Comparison of ENCODE assay signal across 8 cellular contexts in genomic region chr6:24583463-24584389, GRCh38.
A peak's percentile ranks its signal among the peaks of the same experiment; 100 is the strongest.
DNase-seq lines count a peak whose midpoint lies in the region; ATAC-seq and TF ChIP-seq lines count a peak whose summit lies in the region.

No MANE protein-coding gene starts in this region.

- H4K20me1 ChIP-seq in Loucy (ENCODE audit: insufficient read depth, low read length, poor library complexity, severe bottlenecking): no peaks in the 10 kb centered on the region
- H4K20me1 ChIP-seq in osteoblast (ENCODE audit: insufficient read depth, low read length): no peaks in the 10 kb centered on the region

- H3K9me3 ChIP-seq in Loucy (ENCODE audit: insufficient read depth, low read depth, low read length) (no peaks in the 10 kb centered on the region), osteoblast (ENCODE audit: low read depth, low read length) (no peaks in the 10 kb centered on the region), thyroid gland (no peaks in the 10 kb centered on the region)

- no peaks in the 10 kb centered on the region for H3F3A ChIP-seq in Loucy (ENCODE audit: low read depth)

- intact Hi-C loops in thyroid gland (cut with DNase I): loop anchor here (5.0 kb wide), 3 partner anchors 114 to 489 kb away; no protein-coding TSS in a partner anchor

- H2AFZ ChIP-seq in Loucy (ENCODE audit: low read length) (peak overlapping the region; percentile 85), osteoblast (ENCODE audit: low read length) (peak overlapping the region; percentile 4)

- no peaks in the 10 kb centered on the region for H3K9me2 ChIP-seq in Loucy (replicated peaks; ENCODE audit: low read depth, low read length)

- H3K27ac Mint-ChIP-seq in activated T-helper 17 cell treated with anti-CD3 and anti-CD28 coated beads, Interleukin-2, amount 50 U/mL, for 72 hours: no peak overlapping the region

- ATAC-seq in GM21390 (IDR thresholded peaks at IDR 0.05; ENCODE audit: unreplicated experiment) (peak; percentile 75), foreskin keratinocyte (peak; percentile 71)
- ATAC-seq in activated T-helper 17 cell treated with anti-CD3 and anti-CD28 coated beads, Interleukin-2, amount 50 U/mL, for 72 hours (replicated peaks): peak; percentile 75

- H3K4me1 Mint-ChIP-seq in activated T-helper 17 cell treated with anti-CD3 and anti-CD28 coated beads, Interleukin-2, amount 50 U/mL, for 72 hours: no peaks in the 10 kb centered on the region

- H3K36me3 Mint-ChIP-seq in activated T-helper 17 cell treated with anti-CD3 and anti-CD28 coated beads, Interleukin-2, amount 50 U/mL, for 72 hours (ENCODE audit: low read depth): no peaks in the 10 kb centered on the region

- no peaks in the 10 kb centered on the region for H3K79me2 ChIP-seq in Loucy (ENCODE audit: insufficient read depth, low read length)
- H3K79me2 ChIP-seq in osteoblast (ENCODE audit: insufficient read depth, low read length): no peaks in the 10 kb centered on the region

- H3K4me3 ChIP-seq in Loucy (ENCODE audit: low read length, poor library complexity, severe bottlenecking) (peak overlapping the region; percentile 36), osteoblast (ENCODE audit: insufficient read depth, low read length) (no peak overlapping the region), thyroid gland (replicated peaks in 1 of 3) (no peak overlapping the region)

- H3K36me3 ChIP-seq in Loucy (ENCODE audit: insufficient read depth, low read length): no peaks in the 10 kb centered on the region
- H3K36me3 ChIP-seq in osteoblast (ENCODE audit: insufficient read depth, low read length): no peaks in the 10 kb centered on the region
- H3K36me3 ChIP-seq in thyroid gland: no peaks in the 10 kb centered on the region

- H3K9ac ChIP-seq in Loucy (ENCODE audit: low read depth, low read length, poor library complexity, severe bottlenecking): peak overlapping the region; percentile 1

- H3K4me2 ChIP-seq in Loucy (ENCODE audit: low read depth, low read length, poor library complexity, severe bottlenecking): peak overlapping the region; percentile 51
- peak overlapping the region; percentile 50 for H3K4me2 ChIP-seq in osteoblast (ENCODE audit: insufficient read depth, low read length)

- no peak overlapping the region for H3K4me3 Mint-ChIP-seq in activated T-helper 17 cell treated with anti-CD3 and anti-CD28 coated beads, Interleukin-2, amount 50 U/mL, for 72 hours

- H3K4me1 ChIP-seq in Loucy (ENCODE audit: insufficient read depth, low read length, poor library complexity, severe bottlenecking) (no peaks in the 10 kb centered on the region), foreskin keratinocyte (no peaks in the 10 kb centered on the region), osteoblast (ENCODE audit: insufficient read depth, low read length) (peaks cover 11% of the 10 kb centered on the region), thyroid gland (peaks cover 7 to 20% of the 10 kb centered on the region in 2 donors)

- TF ChIP-seq POLR2A in thyroid gland (IDR thresholded peaks at IDR 0.05): no peak

- peaks cover 11% of the 10 kb centered on the region for H3K27me3 Mint-ChIP-seq in activated T-helper 17 cell treated with anti-CD3 and anti-CD28 coated beads, Interleukin-2, amount 50 U/mL, for 72 hours

- H3K27ac ChIP-seq in foreskin keratinocyte (no peak overlapping the region), osteoblast (ENCODE audit: low read depth, low read length) (no peak overlapping the region), thyroid gland (peak overlapping the region in 1 of 3 donors; percentile 37)

- peak; percentile 73 for DNase-seq in CD1c-positive myeloid dendritic cell (ENCODE audit: extremely low spot score)
- DNase-seq in RPMI7951 (ENCODE audit: low read depth): peak; percentile 55
- DNase-seq in foreskin keratinocyte: peak; percentile 16 to 58
- DNase-seq in osteoblast (ENCODE audit: insufficient read length, low spot score, missing footprints): no peak
- DNase-seq in thyroid gland: peak; percentile 70 to 86

- H3K27me3 ChIP-seq in Loucy (ENCODE audit: insufficient read depth, low read length, poor library complexity, severe bottlenecking) (no peaks in the 10 kb centered on the region), foreskin keratinocyte (peaks cover 5% of the 10 kb centered on the region), osteoblast (ENCODE audit: insufficient read depth, low read length) (peaks cover 8% of the 10 kb centered on the region), thyroid gland (no peaks in the 10 kb centered on the region)

- WGBS in thyroid gland, 2 donors: 17 to 21% methylated on average over 15 of the region's 15 CpGs

- TF ChIP-seq CTCF in Loucy (conservative IDR thresholded peaks at IDR 0.05; ENCODE audit: low read length): peak; percentile 88
- peak; percentile 79 for TF ChIP-seq CTCF in foreskin keratinocyte (conservative IDR thresholded peaks at IDR 0.05)
- TF ChIP-seq CTCF in osteoblast (IDR thresholded peaks at IDR 0.05; ENCODE audit: extremely low read depth, low read depth, low read length): peak; percentile 93
- peak; percentile 53 to 84 (median 66) for TF ChIP-seq CTCF in thyroid gland (IDR thresholded peaks at IDR 0.05)

- H3K9me3 Mint-ChIP-seq in activated T-helper 17 cell treated with anti-CD3 and anti-CD28 coated beads, Interleukin-2, amount 50 U/mL, for 72 hours: no peaks in the 10 kb centered on the region
